ENCODE assay signal across 9 cellular contexts in genomic region chr2:86453838-86454237, GRCh38. TPM values are rescaled to one million over a fixed set of nuclear protein-coding genes. Genes with fewer than 3 reads are reported as not detected.
A peak's percentile ranks its signal among the peaks of the same experiment; 100 is the strongest.
DNase-seq lines count a peak whose midpoint lies in the region; ATAC-seq and TF ChIP-seq lines count a peak whose summit lies in the region.
"Had no signal": no experiment of that assay in that cellular context is flagged by ENCODE, and none has a peak within 500 bp of the region (broad histone marks: within the 10 kb centered on the region; RNA-seq: fewer than 3 reads in every experiment).

No MANE protein-coding gene starts in this region.

- no peaks in the 10 kb centered on the region for H3K9me3 ChIP-seq in MG63
- H3K9me3 ChIP-seq in heart right ventricle: no peaks in the 10 kb centered on the region

- H3K4me3 ChIP-seq in MG63: no peak overlapping the region
- no peak overlapping the region for H3K4me3 ChIP-seq in astrocyte of the cerebellum (ENCODE audit: low read depth, low read length)
- H3K4me3 ChIP-seq in heart right ventricle: no peak overlapping the region

- in situ Hi-C loops in astrocyte of the cerebellum (cut with HindIII; ENCODE audit: low sequenced_read_pairs): no loop called here

- peaks cover 64% of the 10 kb centered on the region for H3K36me3 ChIP-seq in MG63
- H3K36me3 ChIP-seq in heart right ventricle: peaks cover 0 to 99% (median 52%) of the 10 kb centered on the region in 9 donors

- H3K27ac ChIP-seq in heart right ventricle: peak overlapping the region in 8 of 10 donors; percentile 0 to 61 (median 39)

- peaks cover 12 to 60% (median 40%) of the 10 kb centered on the region in 9 donors for H3K4me1 ChIP-seq in heart right ventricle

- TF ChIP-seq CTCF in astrocyte of the cerebellum (IDR thresholded peaks at IDR 0.05; ENCODE audit: low read depth, low read length, missing control alignments) (no peak), heart right ventricle (IDR thresholded peaks at IDR 0.05) (no peak)

- DNase-seq in MG63: peak; percentile 76
- peak; percentile 87 for DNase-seq in astrocyte of the cerebellum (ENCODE audit: low read depth)
- peak in 1 of 2 donors; percentile 84 for DNase-seq in heart right ventricle
- peak; percentile 85 for DNase-seq in stromal cell of bone marrow (ENCODE audit: low read depth)
- no peak for DNase-seq in NCI-H82 treated with DMSO at 0.1 percent for 48 hours (lab: John Stamatoyannopoulos, UW; ENCODE audit: unreplicated experiment)
- DNase-seq: activated CD8-positive, alpha-beta T cell treated with anti-CD3 and anti-CD28 coated beads for 36 hours had no signal

- ATAC-seq in heart right ventricle (peak; percentile 59 to 93 (median 84)), GM19023 (IDR thresholded peaks at IDR 0.05; ENCODE audit: unreplicated experiment) (no peak), GM18502 (IDR thresholded peaks at IDR 0.05; ENCODE audit: poor library complexity, unreplicated experiment) (no peak), GM19467 (IDR thresholded peaks at IDR 0.05; ENCODE audit: unreplicated experiment) (no peak)
- ATAC-seq: activated CD8-positive, alpha-beta T cell treated with anti-CD3 and anti-CD28 coated beads for 36 hours had no signal

- intact Hi-C loops in heart right ventricle (cut with DNase I): no loop called here

- WGBS in heart right ventricle, 2 donors: 3 to 6% methylated on average over 2 of the region's 2 CpGs

- H3K27me3 ChIP-seq in MG63 (no peaks in the 10 kb centered on the region), heart right ventricle (no peaks in the 10 kb centered on the region)

RNA-seq across cellular contexts. Expression of gene KDM3A, which starts 12.7 kb away (rescaled TPM):
- 12.5 and 27.9 TPM in 2 replicates for total RNA-seq in MG63 (2014; rRNA removed; shearing (Covaris generic); ENCODE audit: low replicate concordance)
- total RNA-seq in heart right ventricle: 10 to 100 TPM; 24.8 to 53.7 (median 35.0) TPM
- 10 to 100 TPM; 17.1 to 29.7 TPM for polyA plus RNA-seq in heart right ventricle

Comparison
In these comparisons a context has a peak if more than half of its experiments do, and no peak if none do; other contexts are left out.
1. ATAC-seq: peak in heart right ventricle (8 of 8); none in GM19023 (single experiment), GM18502 (single experiment) and GM19467 (single experiment).